In genomic region chr1:23743287-23744052, GRCh38 we compare ENCODE assay signal across 1 cellular context.
TF ChIP-seq lines count a peak whose summit lies in the region.

Gene ELOA, plus strand, starts transcription at chr1:23743471. Its CDS starts 33 bp downstream, at chr1:23743504.

TF ChIP-seq in K562, 482 proteins besides CTCF, POLR2A, EP300 and RAD21 (continued from another document and continues in another):
- TF ChIP-seq, protein P1, sequence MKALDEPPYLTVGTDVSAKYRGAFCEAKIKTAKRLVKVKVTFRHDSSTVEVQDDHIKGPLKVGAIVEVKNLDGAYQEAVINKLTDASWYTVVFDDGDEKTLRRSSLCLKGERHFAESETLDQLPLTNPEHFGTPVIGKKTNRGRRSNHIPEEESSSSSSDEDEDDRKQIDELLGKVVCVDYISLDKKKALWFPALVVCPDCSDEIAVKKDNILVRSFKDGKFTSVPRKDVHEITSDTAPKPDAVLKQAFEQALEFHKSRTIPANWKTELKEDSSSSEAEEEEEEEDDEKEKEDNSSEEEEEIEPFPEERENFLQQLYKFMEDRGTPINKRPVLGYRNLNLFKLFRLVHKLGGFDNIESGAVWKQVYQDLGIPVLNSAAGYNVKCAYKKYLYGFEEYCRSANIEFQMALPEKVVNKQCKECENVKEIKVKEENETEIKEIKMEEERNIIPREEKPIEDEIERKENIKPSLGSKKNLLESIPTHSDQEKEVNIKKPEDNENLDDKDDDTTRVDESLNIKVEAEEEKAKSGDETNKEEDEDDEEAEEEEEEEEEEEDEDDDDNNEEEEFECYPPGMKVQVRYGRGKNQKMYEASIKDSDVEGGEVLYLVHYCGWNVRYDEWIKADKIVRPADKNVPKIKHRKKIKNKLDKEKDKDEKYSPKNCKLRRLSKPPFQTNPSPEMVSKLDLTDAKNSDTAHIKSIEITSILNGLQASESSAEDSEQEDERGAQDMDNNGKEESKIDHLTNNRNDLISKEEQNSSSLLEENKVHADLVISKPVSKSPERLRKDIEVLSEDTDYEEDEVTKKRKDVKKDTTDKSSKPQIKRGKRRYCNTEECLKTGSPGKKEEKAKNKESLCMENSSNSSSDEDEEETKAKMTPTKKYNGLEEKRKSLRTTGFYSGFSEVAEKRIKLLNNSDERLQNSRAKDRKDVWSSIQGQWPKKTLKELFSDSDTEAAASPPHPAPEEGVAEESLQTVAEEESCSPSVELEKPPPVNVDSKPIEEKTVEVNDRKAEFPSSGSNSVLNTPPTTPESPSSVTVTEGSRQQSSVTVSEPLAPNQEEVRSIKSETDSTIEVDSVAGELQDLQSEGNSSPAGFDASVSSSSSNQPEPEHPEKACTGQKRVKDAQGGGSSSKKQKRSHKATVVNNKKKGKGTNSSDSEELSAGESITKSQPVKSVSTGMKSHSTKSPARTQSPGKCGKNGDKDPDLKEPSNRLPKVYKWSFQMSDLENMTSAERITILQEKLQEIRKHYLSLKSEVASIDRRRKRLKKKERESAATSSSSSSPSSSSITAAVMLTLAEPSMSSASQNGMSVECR (CRISPR knock-in tag; IDR thresholded peaks at IDR 0.05): peak; percentile 98
- TF ChIP-seq DMBX1 (CRISPR knock-in tag; IDR thresholded peaks at IDR 0.05; ENCODE audit: borderline replicate concordance) (0 out of 2 replicates have a peak, but pooled peaks have one; percentile 6), STAG1 (CRISPR knock-in tag; IDR thresholded peaks at IDR 0.05; ENCODE audit: borderline replicate concordance) (peak; percentile 31; the same call in 1 of the 2 replicates), VEZF1 (CRISPR knock-in tag; IDR thresholded peaks at IDR 0.05) (peak; percentile 88), REST (CRISPR knock-in tag; IDR thresholded peaks at IDR 0.05; ENCODE audit: low read depth) (no peak), XRCC5 (IDR thresholded peaks at IDR 0.05; ENCODE audit: low read depth, low read length) (peak; percentile 22; the same call in 1 of the 2 replicates), ZBED1 (IDR thresholded peaks at IDR 0.05) (peak; percentile 42), MCM3 (IDR thresholded peaks at IDR 0.05) (no peak), RBBP5 (IDR thresholded peaks at IDR 0.05; ENCODE audit: borderline replicate concordance, insufficient read depth, low read length, poor library complexity, severe bottlenecking) (peak; percentile 90), PYGO2 (tag; IDR thresholded peaks at IDR 0.05) (no peak), TEAD4 (IDR thresholded peaks at IDR 0.05; ENCODE audit: low read length) (no peak), TEAD4 (CRISPR knock-in tag; IDR thresholded peaks at IDR 0.05; ENCODE audit: borderline replicate concordance) (peak; percentile 89), ZNF589 (CRISPR knock-in tag; IDR thresholded peaks at IDR 0.05; ENCODE audit: low read depth) (0 out of 2 replicates have a peak, but pooled peaks have one; percentile 1), POLR2B (IDR thresholded peaks at IDR 0.05; ENCODE audit: low read depth, partially characterized antibody) (peak; percentile 86), NONO (IDR thresholded peaks at IDR 0.05; ENCODE audit: low read depth in 2 of 2, low read length in 1 of 2) (peak; percentile 89 to 92), PREB (CRISPR knock-in tag; IDR thresholded peaks at IDR 0.05) (no peak), ZNF197 (CRISPR knock-in tag; IDR thresholded peaks at IDR 0.05; ENCODE audit: low read depth) (no peak), THRAP3 (IDR thresholded peaks at IDR 0.05; ENCODE audit: borderline replicate concordance) (no peak), PCBP2 (IDR thresholded peaks at IDR 0.05; ENCODE audit: low read depth, low read length, poor library complexity, severe bottlenecking) (peak; percentile 48), NR2C2 (CRISPR knock-in tag; IDR thresholded peaks at IDR 0.05) (peak; percentile 59; the same call in 1 of the 2 replicates), NR2C2 (tag; IDR thresholded peaks at IDR 0.05) (no peak; the same call in 1 of the 2 replicates), CREM (IDR thresholded peaks at IDR 0.05; ENCODE audit: low read depth) (peak; percentile 88), SRSF3 (IDR thresholded peaks at IDR 0.05; ENCODE audit: insufficient read depth, low read length) (peak; percentile 16; the same call in 1 of the 2 replicates), CREB3L1 (IDR thresholded peaks at IDR 0.05; ENCODE audit: borderline replicate concordance, low read depth) (peak; percentile 40; the same call in 1 of the 2 replicates), KLF16 (IDR thresholded peaks at IDR 0.05) (no peak), SP1 (CRISPR knock-in tag; IDR thresholded peaks at IDR 0.05) (no peak; the same call in 1 of the 2 replicates)
- TF ChIP-seq, protein P2, sequence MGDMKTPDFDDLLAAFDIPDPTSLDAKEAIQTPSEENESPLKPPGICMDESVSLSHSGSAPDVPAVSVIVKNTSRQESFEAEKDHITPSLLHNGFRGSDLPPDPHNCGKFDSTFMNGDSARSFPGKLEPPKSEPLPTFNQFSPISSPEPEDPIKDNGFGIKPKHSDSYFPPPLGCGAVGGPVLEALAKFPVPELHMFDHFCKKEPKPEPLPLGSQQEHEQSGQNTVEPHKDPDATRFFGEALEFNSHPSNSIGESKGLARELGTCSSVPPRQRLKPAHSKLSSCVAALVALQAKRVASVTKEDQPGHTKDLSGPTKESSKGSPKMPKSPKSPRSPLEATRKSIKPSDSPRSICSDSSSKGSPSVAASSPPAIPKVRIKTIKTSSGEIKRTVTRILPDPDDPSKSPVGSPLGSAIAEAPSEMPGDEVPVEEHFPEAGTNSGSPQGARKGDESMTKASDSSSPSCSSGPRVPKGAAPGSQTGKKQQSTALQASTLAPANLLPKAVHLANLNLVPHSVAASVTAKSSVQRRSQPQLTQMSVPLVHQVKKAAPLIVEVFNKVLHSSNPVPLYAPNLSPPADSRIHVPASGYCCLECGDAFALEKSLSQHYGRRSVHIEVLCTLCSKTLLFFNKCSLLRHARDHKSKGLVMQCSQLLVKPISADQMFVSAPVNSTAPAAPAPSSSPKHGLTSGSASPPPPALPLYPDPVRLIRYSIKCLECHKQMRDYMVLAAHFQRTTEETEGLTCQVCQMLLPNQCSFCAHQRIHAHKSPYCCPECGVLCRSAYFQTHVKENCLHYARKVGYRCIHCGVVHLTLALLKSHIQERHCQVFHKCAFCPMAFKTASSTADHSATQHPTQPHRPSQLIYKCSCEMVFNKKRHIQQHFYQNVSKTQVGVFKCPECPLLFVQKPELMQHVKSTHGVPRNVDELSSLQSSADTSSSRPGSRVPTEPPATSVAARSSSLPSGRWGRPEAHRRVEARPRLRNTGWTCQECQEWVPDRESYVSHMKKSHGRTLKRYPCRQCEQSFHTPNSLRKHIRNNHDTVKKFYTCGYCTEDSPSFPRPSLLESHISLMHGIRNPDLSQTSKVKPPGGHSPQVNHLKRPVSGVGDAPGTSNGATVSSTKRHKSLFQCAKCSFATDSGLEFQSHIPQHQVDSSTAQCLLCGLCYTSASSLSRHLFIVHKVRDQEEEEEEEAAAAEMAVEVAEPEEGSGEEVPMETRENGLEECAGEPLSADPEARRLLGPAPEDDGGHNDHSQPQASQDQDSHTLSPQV (IDR thresholded peaks at IDR 0.05): peak; percentile 72; the same call in 1 of the 2 replicates
- TF ChIP-seq, protein P3, sequence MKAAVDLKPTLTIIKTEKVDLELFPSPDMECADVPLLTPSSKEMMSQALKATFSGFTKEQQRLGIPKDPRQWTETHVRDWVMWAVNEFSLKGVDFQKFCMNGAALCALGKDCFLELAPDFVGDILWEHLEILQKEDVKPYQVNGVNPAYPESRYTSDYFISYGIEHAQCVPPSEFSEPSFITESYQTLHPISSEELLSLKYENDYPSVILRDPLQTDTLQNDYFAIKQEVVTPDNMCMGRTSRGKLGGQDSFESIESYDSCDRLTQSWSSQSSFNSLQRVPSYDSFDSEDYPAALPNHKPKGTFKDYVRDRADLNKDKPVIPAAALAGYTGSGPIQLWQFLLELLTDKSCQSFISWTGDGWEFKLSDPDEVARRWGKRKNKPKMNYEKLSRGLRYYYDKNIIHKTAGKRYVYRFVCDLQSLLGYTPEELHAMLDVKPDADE (conservative IDR thresholded peaks at IDR 0.05; ENCODE audit: control insufficient read depth, low read depth, low read length): peak; percentile 88
- TF ChIP-seq, protein P4, sequence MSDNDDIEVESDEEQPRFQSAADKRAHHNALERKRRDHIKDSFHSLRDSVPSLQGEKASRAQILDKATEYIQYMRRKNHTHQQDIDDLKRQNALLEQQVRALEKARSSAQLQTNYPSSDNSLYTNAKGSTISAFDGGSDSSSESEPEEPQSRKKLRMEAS (CRISPR knock-in tag; IDR thresholded peaks at IDR 0.05): peak; percentile 83
